1 cellular context compared by ENCODE assay signal in the genomic region with DNA sequence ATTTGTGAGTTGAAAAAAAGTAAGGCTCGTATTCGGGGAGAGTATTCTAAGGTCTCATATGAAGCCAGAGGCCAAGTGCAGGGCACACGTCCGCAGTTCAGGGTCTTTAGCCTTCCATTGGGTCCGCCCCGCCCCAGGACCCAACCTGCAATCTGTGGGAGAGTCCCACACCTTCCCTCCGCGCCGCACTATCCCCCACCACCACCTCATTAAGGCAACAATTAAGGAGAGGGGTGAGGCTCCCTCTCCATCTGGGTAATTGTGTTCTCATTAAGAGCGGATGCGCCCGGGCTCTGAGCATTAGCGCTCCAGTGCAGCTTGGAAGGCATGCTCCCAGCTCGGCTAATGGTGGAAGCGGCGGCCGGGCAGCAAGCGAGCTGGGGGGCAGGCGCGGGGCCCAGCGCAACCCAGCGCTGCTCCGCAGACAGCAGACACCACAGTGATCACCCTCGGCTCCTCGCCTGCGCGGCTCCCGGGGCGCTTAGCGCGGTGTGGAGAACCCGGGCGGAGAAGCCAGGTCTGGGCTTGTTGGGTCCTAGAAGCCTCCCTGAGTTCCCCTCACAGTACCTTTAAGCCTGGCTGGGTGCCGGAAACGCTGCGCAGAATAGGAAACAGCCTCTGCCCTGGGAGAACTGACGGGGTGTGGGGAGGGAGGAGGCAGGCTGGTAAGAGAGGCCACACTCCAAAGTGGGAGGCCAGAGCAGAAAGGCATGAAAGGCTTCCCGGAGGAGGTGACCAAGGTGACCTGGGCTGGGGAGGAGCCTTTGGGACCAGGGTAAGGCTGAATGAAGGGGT.
TF ChIP-seq lines count a peak whose summit lies in the region.

No MANE protein-coding gene starts in this region.

TF ChIP-seq in H1, 55 proteins besides CTCF, POLR2A, EP300 and RAD21:
- no peak for TF ChIP-seq ASH2L (IDR thresholded peaks at IDR 0.05; ENCODE audit: low read length)
- TF ChIP-seq EGR1 (IDR thresholded peaks at IDR 0.05; ENCODE audit: borderline replicate concordance, low read depth, low read length), result no peak
- TF ChIP-seq KDM4A (IDR thresholded peaks at IDR 0.05; ENCODE audit: low read depth, low read length, severe bottlenecking), result peak; percentile 34
- peak; percentile 87 for TF ChIP-seq EZH2 (IDR thresholded peaks at IDR 0.05; ENCODE audit: low read depth, low read length, severe bottlenecking)
- peak; percentile 49; the same call in 1 of the 2 replicates for TF ChIP-seq TBP (IDR thresholded peaks at IDR 0.05; ENCODE audit: low read depth, low read length)
- peak; percentile 87 for TF ChIP-seq SUZ12 (IDR thresholded peaks at IDR 0.05; ENCODE audit: low read length)
TF ChIP-seq in H1: peak in this region for 4.
